ENCODE assay signal across 12 cellular contexts in the genomic region with DNA sequence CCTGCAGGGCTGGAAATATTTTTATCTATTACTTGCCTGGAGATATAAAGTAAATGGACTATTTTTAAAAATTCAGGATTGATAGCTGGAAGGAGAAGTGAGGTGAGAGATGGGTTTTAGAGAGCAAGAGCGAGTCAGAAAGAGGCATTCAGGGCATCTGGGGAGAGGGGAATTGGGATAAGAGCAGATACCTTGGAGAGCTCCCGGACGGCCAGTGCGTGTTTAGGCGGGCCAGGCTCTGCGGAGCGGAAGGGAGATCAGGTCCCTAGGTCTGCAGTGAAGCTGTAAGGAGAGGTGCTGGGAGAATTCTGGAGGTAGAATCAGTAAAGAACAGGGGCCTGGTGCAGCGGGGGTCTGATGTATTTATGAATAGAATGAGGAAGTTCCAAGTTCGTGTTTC. TPM values are rescaled to one million over a fixed set of nuclear protein-coding genes. Genes with fewer than 3 reads are reported as not detected.
DNase-seq lines count a peak whose midpoint lies in the region; ATAC-seq, FAIRE-seq and TF ChIP-seq lines count a peak whose summit lies in the region.
"Had no signal": no experiment of that assay in that cellular context is flagged by ENCODE, and none has a peak within 500 bp of the region (broad histone marks: within the 10 kb centered on the region; RNA-seq: fewer than 3 reads in every experiment).

No MANE protein-coding gene starts in this region.

- 90% methylated on average over 9 of the region's 9 CpGs for WGBS in GM12878 (ENCODE audit: insufficient coverage, insufficient replicate concordance, low lambda C conversion rate, missing lambda C conversion rate)
- WGBS in liver: 21% methylated on average over 9 of the region's 9 CpGs

- no peak overlapping the region for H3K9ac ChIP-seq in BLaER1 treated with 17β-estradiol and CSF1 and Interleukin-3, amounts not matched to agents 10 nM and 100 nM
- H3K9ac ChIP-seq in GM12878 (ENCODE audit: control insufficient read depth, insufficient read depth, low read length): no peak overlapping the region
- H3K9ac ChIP-seq in liver (ENCODE audit: low read depth in 1 of 2, low read length in 2 of 2): no peak overlapping the region

- H4K20me1 ChIP-seq in BLaER1 treated with 17β-estradiol and CSF1 and Interleukin-3, amounts not matched to agents 10 nM and 100 nM: peaks cover 0 to 38% (median 12%) of the 10 kb centered on the region in 11 experiments; a peak in 13 of 22 replicates
- H4K20me1 ChIP-seq in GM12878 (ENCODE audit: control insufficient read depth, insufficient read depth): no peaks in the 10 kb centered on the region

- H3K27me3 Mint-ChIP-seq in IgD-negative memory B cell: no peaks in the 10 kb centered on the region

- H3K4me2 ChIP-seq in BLaER1 treated with 17β-estradiol and CSF1 and Interleukin-3, amounts not matched to agents 10 nM and 100 nM: peak overlapping the region in 9 of 11 experiments; percentile 32 to 58 (median 49); a peak in 16 of 22 replicates
- no peak overlapping the region; the same call in 1 of the 2 replicates for H3K4me2 ChIP-seq in GM12878 (ENCODE audit: control insufficient read depth, insufficient read depth)

- no peak for DNase-seq in GM12878 (ENCODE audit: low read depth, low spot score)
- no peak for DNase-seq in DMS53 (lab: John Stamatoyannopoulos, UW)
- DNase-seq in G401 (ENCODE audit: low spot score): no peak
- DNase-seq in SHP77 (lab: John Stamatoyannopoulos, UW): no peak
- DNase-seq: NCI-H1105 treated with DMSO at 0.1 percent for 48 hours had no signal

- in situ Hi-C loops in GM12878 (cut with MboI) (no loop called here), G401 (cut with HindIII; ENCODE audit: low sequenced_read_pairs) (no loop called here)

- peaks cover 13% of the 10 kb centered on the region for H3K36me3 Mint-ChIP-seq in IgD-negative memory B cell

- ATAC-seq in GM12878: no peak
- no peak for ATAC-seq in GM19455 (IDR thresholded peaks at IDR 0.05; ENCODE audit: unreplicated experiment)

- H3K4me1 Mint-ChIP-seq in IgD-negative memory B cell: peaks cover 80 to 93% (median 83%) of the 10 kb centered on the region in 3 donors

- no peak overlapping the region for H3K4me3 ChIP-seq in BLaER1 treated with 17β-estradiol and CSF1 and Interleukin-3, amounts not matched to agents 10 nM and 100 nM
- H3K4me3 ChIP-seq in GM12878 (no peak overlapping the region), liver (ENCODE audit: low read depth in 1 of 3, low read length in 3 of 3) (no peak overlapping the region)
- H3K4me3 ChIP-seq: SK-N-MC had no signal

- no peaks in the 10 kb centered on the region for H3K9me3 ChIP-seq in BLaER1 treated with 17β-estradiol and CSF1 and Interleukin-3, amounts not matched to agents 10 nM and 100 nM (replicated peaks in 1 of 11)
- H3K9me3 ChIP-seq in GM12878 (replicated peaks; ENCODE audit: control insufficient read depth, insufficient read depth, low read length): no peaks in the 10 kb centered on the region
- no peaks in the 10 kb centered on the region for H3K9me3 ChIP-seq in liver (ENCODE audit: control insufficient read depth in 4 of 4, low read length in 3 of 4)
- H3K9me3 ChIP-seq: neutrophil had no signal

- intact Hi-C loops in GM12878 (cut with micrococcal nuclease; ENCODE audit: unreplicated experiment): no loop called here

- TF ChIP-seq CTCF in GM12878 (IDR thresholded peaks at IDR 0.05 in 2 of 3, conservative IDR thresholded peaks at IDR 0.05 in 1 of 3; ENCODE audit: control insufficient read depth in 2 of 3, extremely low read depth in 1 of 3, insufficient read depth in 1 of 3, low read depth in 3 of 3, low read length in 3 of 3) (no peak), liver (IDR thresholded peaks at IDR 0.05; ENCODE audit: low read depth, low read length, missing input control) (no peak)

- SMC1A ChIA-PET in GM12878 (lab: Charles Lee; ENCODE audit: uncharacterized antibody, unreplicated experiment): interaction anchor here (0.9 to 16.9 kb wide), 12 partner anchors 8 to 233 kb away, joined by 3 to 248 read pairs (median 6); no protein-coding TSS in a partner anchor

- no peaks in the 10 kb centered on the region for H3K27me3 ChIP-seq in BLaER1 treated with 17β-estradiol and CSF1 and Interleukin-3, amounts not matched to agents 10 nM and 100 nM
- H3K27me3 ChIP-seq in GM12878 (replicated peaks in 1 of 2; ENCODE audit: control insufficient read depth in 2 of 2, insufficient read depth in 2 of 2, low read length in 1 of 2) (no peaks in the 10 kb centered on the region), liver (ENCODE audit: control insufficient read depth in 4 of 4, insufficient read depth in 4 of 4, low read length in 3 of 4) (no peaks in the 10 kb centered on the region)

- no peak for TF ChIP-seq EP300 in GM12878 (IDR thresholded peaks at IDR 0.05; ENCODE audit: borderline replicate concordance in 1 of 2, control insufficient read depth in 1 of 2, low read depth in 2 of 2, low read length in 2 of 2)

- H3K9me3 Mint-ChIP-seq in IgD-negative memory B cell: no peaks in the 10 kb centered on the region

- RAD21 ChIA-PET in GM12878 (lab: Charles Lee; ENCODE audit: unreplicated experiment): interaction anchor here (0.6 to 14.5 kb wide), 11 partner anchors 9 to 154 kb away, joined by 3 to 205 read pairs (median 3); a partner anchor contains a TSS

- H3K27ac Mint-ChIP-seq in IgD-negative memory B cell: peak overlapping the region; percentile 93 to 100 (median 99)

- peaks cover 77% of the 10 kb centered on the region for H3K79me2 ChIP-seq in GM12878 (ENCODE audit: control insufficient read depth, insufficient read depth, low read length)

- POLR2A ChIA-PET in GM12878 (lab: Charles Lee): interaction anchor here (0.9 to 4.0 kb wide), 6 partner anchors 9 to 73 kb away, joined by 3 to 27 read pairs (median 4); a partner anchor contains a TSS

- no peak for FAIRE-seq in GM12878 (lab: Jason Lieb, UNC)
- FAIRE-seq: G401.6 had no signal

- H3K4me3 Mint-ChIP-seq in IgD-negative memory B cell: peak overlapping the region in 3 of 4 donors; percentile 62 to 86 (median 80)

- TF ChIP-seq POLR2A in GM12878 (IDR thresholded peaks at IDR 0.05; ENCODE audit: low read depth, low read length): no peak

- no peak overlapping the region for H2AFZ ChIP-seq in GM12878 (ENCODE audit: control insufficient read depth, low read depth, low read length)

- H3K36me3 ChIP-seq in BLaER1 treated with 17β-estradiol and CSF1 and Interleukin-3, amounts not matched to agents 10 nM and 100 nM: no peaks in the 10 kb centered on the region
- H3K36me3 ChIP-seq in GM12878 (ENCODE audit: control insufficient read depth in 2 of 2, insufficient read depth in 2 of 2, low read length in 1 of 2): peaks cover 18 to 20% of the 10 kb centered on the region in 2 experiments; a peak in 3 of 4 replicates
- H3K36me3 ChIP-seq in liver (ENCODE audit: control insufficient read depth in 4 of 4, insufficient read depth in 3 of 4, low read depth in 1 of 4, low read length in 3 of 4): no peaks in the 10 kb centered on the region
- H3K36me3 ChIP-seq: neutrophil had no signal

- TF ChIP-seq RAD21 in GM12878 (IDR thresholded peaks at IDR 0.05; ENCODE audit: insufficient read depth, low read depth, low read length) (no peak), liver (IDR thresholded peaks at IDR 0.05) (no peak)

- H3K27ac ChIP-seq in BLaER1 treated with 17β-estradiol and CSF1 and Interleukin-3, amounts not matched to agents 10 nM and 100 nM: no peak overlapping the region
- H3K27ac ChIP-seq in GM12878 (ENCODE audit: control insufficient read depth, insufficient read depth): peak overlapping the region; percentile 23; the same call in 1 of the 2 replicates
- H3K27ac ChIP-seq in liver (ENCODE audit: low read depth in 1 of 2, low read length in 2 of 2): no peak overlapping the region
- H3K27ac ChIP-seq: neutrophil, SK-N-MC had no signal

- no TSS peak for BruUV-seq in GM12878 (replicated peaks; lab: Mats Ljungman, UMichigan)

- CTCF ChIA-PET in GM12878 (lab: Yijun Ruan, JAX): interaction anchor here (0.8 to 14.0 kb wide), 9 partner anchors 9 to 127 kb away, joined by 3 to 183 read pairs (median 5); a partner anchor contains a TSS

- peaks cover 38 to 98% (median 91%) of the 10 kb centered on the region in 10 experiments for H3K4me1 ChIP-seq in BLaER1 treated with 17β-estradiol and CSF1 and Interleukin-3, amounts not matched to agents 10 nM and 100 nM
- H3K4me1 ChIP-seq in GM12878 (ENCODE audit: control insufficient read depth, insufficient read depth, low read length): peaks cover 72% of the 10 kb centered on the region
- peaks cover 2 to 12% (median 7%) of the 10 kb centered on the region in 4 donors for H3K4me1 ChIP-seq in liver (ENCODE audit: control insufficient read depth in 4 of 4, insufficient read depth in 4 of 4, low read length in 3 of 4)

TF ChIP-seq in GM12878, 131 proteins besides CTCF, POLR2A, EP300 and RAD21 (continues in another document):
- TF ChIP-seq RB1 (IDR thresholded peaks at IDR 0.05; ENCODE audit: borderline replicate concordance): no peak
- TF ChIP-seq HDGF (IDR thresholded peaks at IDR 0.05): no peak
- TF ChIP-seq TAF1 (IDR thresholded peaks at IDR 0.05; ENCODE audit: borderline replicate concordance, low read depth, low read length): no peak
- TF ChIP-seq NR2C1 (IDR thresholded peaks at IDR 0.05): no peak

TF ChIP-seq in liver, 16 proteins besides CTCF, POLR2A, EP300 and RAD21 (continues in another document):
- TF ChIP-seq TAF1 (conservative IDR thresholded peaks at IDR 0.05): no peak

RNA-seq across cellular contexts. Expression of a gene that starts 47.4 kb away (rescaled TPM):
- polyA plus RNA-seq in IgD-negative memory B cell: 0.75 TPM
- 14.1 and 16.3 TPM in 2 replicates for total RNA-seq in GM12878 (2013; cell fraction: nucleolus; rRNA removed)
- 21.5 and 21.6 TPM in 2 replicates for total RNA-seq in GM12878 (2014; rRNA removed)
- total RNA-seq in GM12878 (2014; rRNA removed; fragmentation: Illumina TruSeq; extraction: Trizol): 12.7 and 13.6 TPM in 2 replicates
- 16.6 and 18.2 TPM in 2 replicates for total RNA-seq in GM12878 (2021)
- polyA plus RNA-seq in GM12878 (2011; ENCODE audit: low read depth): 7.7 TPM
- 32.4 and 34.8 TPM in 2 replicates for polyA plus RNA-seq in GM12878 (2011; rRNA removed)
- polyA plus RNA-seq in GM12878 (2011; cell fraction: cytosol; rRNA removed): 28.1 and 32.3 TPM in 2 replicates
- polyA plus RNA-seq in GM12878 (2011; cell fraction: nucleus; rRNA removed): 37.1 and 42.7 TPM in 2 replicates
- polyA plus RNA-seq in GM12878 (2012): 9.5 and 10.5 TPM in 2 replicates
- polyA plus RNA-seq in GM12878 (2014; fragmentation: Illumina TruSeq; extraction: Trizol): 19.7 and 20.2 TPM in 2 replicates
- polyA plus RNA-seq in GM12878 (2014; fragmentation: Nextera tagmentation; extraction: Ambion mirVana): 1 to 10 TPM; 4.5 to 6.0 TPM
- 17.4 and 19.1 TPM in 2 replicates for polyA plus RNA-seq in GM12878 (2014; rRNA removed)
- polyA plus RNA-seq in GM12878 (2016; fragmentation: Nextera tagmentation; extraction: Ambion mirVana): 10 to 100 TPM; 34.1 to 34.2 TPM
- polyA minus RNA-seq in GM12878 (2011; rRNA and poly(A)+ RNA removed): 37.1 and 42.8 TPM in 2 replicates
- polyA minus RNA-seq in GM12878 (2011; cell fraction: cytosol; rRNA and poly(A)+ RNA removed): 13.1 and 15.3 TPM in 2 replicates
- 18.9 and 35.2 TPM in 2 replicates for polyA minus RNA-seq in GM12878 (2011; cell fraction: nucleus; rRNA and poly(A)+ RNA removed)
- total RNA-seq in liver: 10 to 100 TPM in 1 of 2 donors, 1 to 10 TPM in 1; 2.8 to 28.2 TPM
- polyA plus RNA-seq in liver: 1 to 10 TPM; 1.1 to 2.6 TPM
- total RNA-seq in G401 (2014; rRNA removed; shearing (Covaris generic)): 38.4 and 43.1 TPM in 2 replicates
